Comparison of ENCODE assay signal across 10 cellular contexts in the genomic region with DNA sequence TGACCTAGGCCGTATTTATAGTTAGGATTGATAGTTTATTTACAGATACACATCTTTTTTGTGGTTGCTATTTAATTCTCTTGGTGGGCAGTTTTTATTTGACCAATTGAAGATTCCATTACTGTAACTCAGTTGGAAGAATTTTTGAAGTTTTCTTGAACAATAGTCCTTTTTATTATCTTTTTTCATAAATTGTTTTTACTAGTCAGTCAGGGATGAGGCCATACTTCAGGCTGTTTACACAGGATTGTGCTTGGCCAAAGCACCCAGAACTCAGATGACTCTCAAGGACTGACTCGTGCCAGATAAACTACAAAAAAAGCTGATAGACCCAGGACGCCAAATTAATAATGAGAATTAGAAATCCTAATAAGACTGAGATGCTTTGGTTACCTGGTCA. TPM values are rescaled to one million over a fixed set of nuclear protein-coding genes. Genes with fewer than 3 reads are reported as not detected.
A peak's percentile ranks its signal among the peaks of the same experiment; 100 is the strongest.
DNase-seq lines count a peak whose midpoint lies in the region; ATAC-seq and TF ChIP-seq lines count a peak whose summit lies in the region.
"Had no signal": no experiment of that assay in that cellular context is flagged by ENCODE, and none has a peak within 500 bp of the region (broad histone marks: within the 10 kb centered on the region; RNA-seq: fewer than 3 reads in every experiment).

No MANE protein-coding gene starts in this region.

- H3K27ac Mint-ChIP-seq in MCF 10A (ENCODE audit: low read depth, unreplicated experiment) = peak overlapping the region; percentile 84

- no peak for TF ChIP-seq POLR2A in upper lobe of left lung (IDR thresholded peaks at IDR 0.05)

- H3K4me1 ChIP-seq in left lung = peaks cover 9 to 44% of the 10 kb centered on the region in 2 donors
- peaks cover 23 to 43% (median 25%) of the 10 kb centered on the region in 4 donors for H3K4me1 ChIP-seq in upper lobe of left lung
- H3K4me1 ChIP-seq in BE2C = peaks cover 5% of the 10 kb centered on the region

- DNase-seq in activated T-cell treated with anti-CD3 and anti-CD28 coated beads, Interleukin-2, amount 50 U/mL, for 4 hours = no peak
- no peak for DNase-seq in activated T-cell treated with anti-CD3 and anti-CD28 coated beads, Interleukin-2, amount 50 U/mL, for 1 hour
- DNase-seq in MCF 10A (ENCODE audit: unreplicated experiment) = no peak
- no peak for DNase-seq in left lung
- no peak for DNase-seq in upper lobe of left lung
- DNase-seq in caudate nucleus (lab: John Stamatoyannopoulos, UW) = no peak
- DNase-seq in RPMI8226 = no peak
- no peak for DNase-seq in BE2C
- DNase-seq: small intestine had no signal

- CTCF ChIA-PET in MCF 10A (lab: Yijun Ruan, JAX) = interaction anchor here (1.3 to 2.1 kb wide), 5 partner anchors 14 to 70 kb away, joined by 3 to 8 read pairs (median 4); no protein-coding TSS in a partner anchor

- H3K27ac ChIP-seq in left lung (peak overlapping the region; percentile 34 to 59), upper lobe of left lung (peak overlapping the region in 3 of 4 donors; percentile 22 to 56 (median 43)), caudate nucleus (ENCODE audit: low read depth, low read length) (no peak overlapping the region)

- H3K36me3 ChIP-seq in left lung = peaks cover 0 to 31% of the 10 kb centered on the region in 2 donors
- peaks cover 0 to 23% (median 3%) of the 10 kb centered on the region in 4 donors for H3K36me3 ChIP-seq in upper lobe of left lung
- H3K36me3 ChIP-seq in BE2C = no peaks in the 10 kb centered on the region

- no peak for TF ChIP-seq CTCF in MCF 10A (IDR thresholded peaks at IDR 0.05; ENCODE audit: unreplicated experiment)
- TF ChIP-seq CTCF in left lung (IDR thresholded peaks at IDR 0.05) = no peak
- TF ChIP-seq CTCF in upper lobe of left lung (IDR thresholded peaks at IDR 0.05) = no peak
- TF ChIP-seq CTCF in BE2C (IDR thresholded peaks at IDR 0.05; ENCODE audit: low read depth, low read length) = no peak

- WGBS in upper lobe of left lung, 2 donors = 52 to 53% methylated on average over 3 of the region's 3 CpGs

- POLR2A ChIA-PET in MCF 10A (lab: Yijun Ruan, JAX) = interaction anchor here (0.8 to 5.9 kb wide), 8 partner anchors 7 to 60 kb away, joined by 3 to 123 read pairs (median 13); a partner anchor contains a TSS

- no peak for TF ChIP-seq EP300 in upper lobe of left lung (IDR thresholded peaks at IDR 0.05)

- H3K4me1 Mint-ChIP-seq in activated T-cell treated with anti-CD3 and anti-CD28 coated beads, Interleukin-2, amount 50 U/mL, for 4 hours (ENCODE audit: low read depth) = peaks cover 65% of the 10 kb centered on the region
- peaks cover 40% of the 10 kb centered on the region for H3K4me1 Mint-ChIP-seq in MCF 10A (ENCODE audit: insufficient read depth, unreplicated experiment)

- no peaks in the 10 kb centered on the region for H3K27me3 ChIP-seq in left lung
- H3K27me3 ChIP-seq in upper lobe of left lung = no peaks in the 10 kb centered on the region
- H3K27me3 ChIP-seq in BE2C = no peaks in the 10 kb centered on the region

- no peaks in the 10 kb centered on the region for H3K27me3 Mint-ChIP-seq in activated T-cell treated with anti-CD3 and anti-CD28 coated beads, Interleukin-2, amount 50 U/mL, for 4 hours (ENCODE audit: low read depth)
- no peaks in the 10 kb centered on the region for H3K27me3 Mint-ChIP-seq in MCF 10A (ENCODE audit: insufficient read depth, unreplicated experiment)

- H3K9me3 ChIP-seq in left lung = no peaks in the 10 kb centered on the region
- no peaks in the 10 kb centered on the region for H3K9me3 ChIP-seq in upper lobe of left lung
- no peaks in the 10 kb centered on the region for H3K9me3 ChIP-seq in BE2C

- H3K36me3 Mint-ChIP-seq in activated T-cell treated with anti-CD3 and anti-CD28 coated beads, Interleukin-2, amount 50 U/mL, for 4 hours (ENCODE audit: insufficient read depth) = peaks cover 26% of the 10 kb centered on the region
- H3K36me3 Mint-ChIP-seq in MCF 10A (ENCODE audit: insufficient read depth, unreplicated experiment) = peaks cover 56% of the 10 kb centered on the region

- intact Hi-C loops in MCF 10A (cut with micrococcal nuclease) (no loop called here), left lung (cut with DNase I) (no loop called here)

- BruUV-seq in MCF 10A (replicated peaks; lab: Mats Ljungman, UMichigan) = no TSS peak

- H3K4me3 Mint-ChIP-seq in activated T-cell treated with anti-CD3 and anti-CD28 coated beads, Interleukin-2, amount 50 U/mL, for 4 hours = peak overlapping the region; percentile 7
- H3K4me3 Mint-ChIP-seq in MCF 10A (ENCODE audit: unreplicated experiment) = peak overlapping the region; percentile 50

- no peak overlapping the region for H3K4me3 ChIP-seq in left lung
- no peak overlapping the region for H3K4me3 ChIP-seq in upper lobe of left lung
- H3K4me3 ChIP-seq in BE2C (ENCODE audit: low read depth, low read length) = no peak overlapping the region

- no peaks in the 10 kb centered on the region for H3K9me3 Mint-ChIP-seq in activated T-cell treated with anti-CD3 and anti-CD28 coated beads, Interleukin-2, amount 50 U/mL, for 4 hours
- H3K9me3 Mint-ChIP-seq in MCF 10A (ENCODE audit: unreplicated experiment) = no peaks in the 10 kb centered on the region

- no peak for ATAC-seq in activated T-cell treated with anti-CD3 and anti-CD28 coated beads, Interleukin-2, amount 50 U/mL, for 4 hours
- peak; percentile 68 for ATAC-seq in left lung
- ATAC-seq in upper lobe of left lung (ENCODE audit: low FRiP score in 2 of 2) = no peak
- ATAC-seq: HCT116 had no signal

RNA-seq across cellular contexts. Expression of a gene that starts 7.0 kb away (rescaled TPM):
- 10 to 100 TPM; 11.4 to 13.6 (median 13.3) TPM for total RNA-seq in activated T-cell treated with anti-CD3 and anti-CD28 coated beads, Interleukin-2, amount 50 U/mL, for 4 hours
- total RNA-seq in MCF 10A (2022) (34.9 and 64.0 TPM in 2 replicates), left lung (10 to 100 TPM; 31.9 to 43.8 TPM), upper lobe of left lung (100 to 1,000 TPM in 1 of 6 donors, 10 to 100 TPM in 5; 37.5 to 103 (median 49.7) TPM)
- polyA plus RNA-seq in BE2C (2012; ENCODE audit: insufficient read depth, insufficient read length, low read depth) = 4.8 TPM
